20 cellular contexts compared by ENCODE assay signal in the genomic region with DNA sequence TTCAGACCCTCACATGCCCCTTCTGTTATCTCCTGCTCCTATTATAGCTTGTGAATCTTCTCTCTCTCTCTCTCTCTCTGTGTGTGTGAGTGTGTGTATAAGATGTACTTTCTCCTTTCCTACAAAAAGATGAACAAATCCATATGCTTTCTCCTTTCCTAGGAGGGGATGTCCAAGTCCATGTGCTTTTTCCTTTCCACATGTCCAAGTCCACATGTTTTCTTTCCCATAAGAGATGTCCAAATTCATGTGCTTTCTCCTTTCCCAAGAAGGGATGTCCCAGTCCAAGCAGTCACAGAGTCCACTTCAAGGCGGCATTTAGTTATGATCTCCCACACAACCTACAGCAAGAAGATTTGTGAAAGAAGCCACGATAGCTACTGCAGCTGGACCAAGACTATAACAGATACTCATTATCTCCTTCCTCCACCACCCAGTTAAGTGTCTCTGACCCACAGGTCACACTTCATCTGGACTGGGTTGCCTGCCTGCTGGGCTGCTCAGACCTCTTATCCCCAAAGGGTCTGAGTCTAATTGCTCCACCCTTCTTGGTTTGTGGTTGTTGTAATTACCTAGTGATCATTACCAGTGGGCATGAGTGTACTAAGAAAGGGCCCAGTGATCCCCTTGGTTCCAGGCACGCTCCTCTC. TPM values are rescaled to one million over a fixed set of nuclear protein-coding genes. Genes with fewer than 3 reads are reported as not detected.
DNase-seq lines count a peak whose midpoint lies in the region; ATAC-seq, FAIRE-seq and TF ChIP-seq lines count a peak whose summit lies in the region.
"Had no signal": no experiment of that assay in that cellular context is flagged by ENCODE, and none has a peak within 500 bp of the region (broad histone marks: within the 10 kb centered on the region; RNA-seq: fewer than 3 reads in every experiment).

No MANE protein-coding gene starts in this region.

- no TSS peak for BruUV-seq in K562 (replicated peaks; lab: Mats Ljungman, UMichigan)

- CTCF ChIA-PET in K562 (lab: Yijun Ruan, JAX; ENCODE audit: low intra/inter-chr PET ratio), result interaction anchor here (0.7 kb wide), 1 partner anchor 1407 kb away, joined by 3 read pairs; no protein-coding TSS in a partner anchor

- no peaks in the 10 kb centered on the region for H3K79me2 ChIP-seq in K562 (ENCODE audit: control insufficient read depth, insufficient read depth, low read length)
- H3K79me2 ChIP-seq in MM.1S (ENCODE audit: low read length), result no peaks in the 10 kb centered on the region

- intact Hi-C loops in cardiac septum (cut with DNase I) (no loop called here), left ventricle myocardium inferior (cut with micrococcal nuclease) (no loop called here), K562 (cut with micrococcal nuclease) (no loop called here), sciatic nerve (cut with DNase I) (no loop called here)

- H3K4me3 ChIP-seq in left ventricle myocardium inferior, result no peak overlapping the region
- H3K4me3 ChIP-seq in K562, result no peak overlapping the region
- H3K4me3 ChIP-seq in effector memory CD4-positive, alpha-beta T cell (ENCODE audit: insufficient read depth, low read depth, low read length, poor library complexity, severe bottlenecking), result no peak overlapping the region
- no peak overlapping the region for H3K4me3 ChIP-seq in MM.1S (ENCODE audit: low read length)
- H3K4me3 ChIP-seq: BLaER1 treated with 17β-estradiol and CSF1 and Interleukin-3, amounts not matched to agents 10 nM and 100 nM; GM12878 had no signal

- peak; percentile 41 for DNase-seq in cardiac septum (ENCODE audit: low spot score)
- DNase-seq in left ventricle myocardium inferior, result no peak
- DNase-seq in T-helper 17 cell, result no peak
- peak in 3 of 4 experiments; percentile 18 to 50 (median 39) for DNase-seq in K562 (ENCODE audit: extremely low read depth in 1 of 4, low spot score in 3 of 4)
- DNase-seq in sciatic nerve (ENCODE audit: low spot score), result peak; percentile 28
- no peak for DNase-seq in effector memory CD4-positive, alpha-beta T cell
- no peak for DNase-seq in MM.1S
- DNase-seq: ACHN; Calu3; CD4-positive, CD25-positive, alpha-beta regulatory T cell; DMS 273 treated with DMSO at 0.1 percent for 48 hours; GOT3; H9 had no signal

- H3K4me1 ChIP-seq in left ventricle myocardium inferior (no peaks in the 10 kb centered on the region), K562 (replicated peaks in 1 of 2; ENCODE audit: control insufficient read depth in 2 of 2, insufficient read depth in 2 of 2, low read length in 2 of 2) (no peaks in the 10 kb centered on the region; a peak in 1 of 5 replicates), MM.1S (ENCODE audit: low read length) (no peaks in the 10 kb centered on the region)
- H3K4me1 ChIP-seq in effector memory CD4-positive, alpha-beta T cell (ENCODE audit: control insufficient read depth, insufficient read depth, low read length, poor library complexity, severe bottlenecking), result no peaks in the 10 kb centered on the region
- H3K4me1 ChIP-seq: BLaER1 treated with 17β-estradiol and CSF1 and Interleukin-3, amounts not matched to agents 10 nM and 100 nM had no signal

- H3F3A ChIP-seq in MM.1S (ENCODE audit: insufficient read depth, low read length), result no peaks in the 10 kb centered on the region

- no peak overlapping the region for H3K27ac ChIP-seq in left ventricle myocardium inferior (replicated peaks)
- no peak overlapping the region for H3K27ac ChIP-seq in K562 (ENCODE audit: extremely low read depth, low read depth, low read length)
- H3K27ac ChIP-seq in effector memory CD4-positive, alpha-beta T cell (ENCODE audit: insufficient read depth, low read length, poor library complexity, severe bottlenecking), result no peak overlapping the region
- H3K27ac ChIP-seq in MM.1S (ENCODE audit: low read length), result no peak overlapping the region
- H3K27ac ChIP-seq: BLaER1 treated with 17β-estradiol and CSF1 and Interleukin-3, amounts not matched to agents 10 nM and 100 nM had no signal

- no peaks in the 10 kb centered on the region for H3K4me1 Mint-ChIP-seq in T-helper 17 cell
- H3K4me1 Mint-ChIP-seq: H9 had no signal

- peaks cover 10% of the 10 kb centered on the region for H3K36me3 Mint-ChIP-seq in T-helper 17 cell (ENCODE audit: low read depth)

- H3K27me3 Mint-ChIP-seq in T-helper 17 cell, result no peaks in the 10 kb centered on the region
- H3K27me3 Mint-ChIP-seq: CD4-positive, CD25-positive, alpha-beta regulatory T cell had no signal

- TF ChIP-seq CTCF in left ventricle myocardium inferior (IDR thresholded peaks at IDR 0.05; ENCODE audit: borderline replicate concordance), result no peak
- TF ChIP-seq CTCF in K562 (IDR thresholded peaks at IDR 0.05 in 2 of 3, conservative IDR thresholded peaks at IDR 0.05 in 1 of 3; ENCODE audit: insufficient read depth in 2 of 3, low read depth in 1 of 3, low read length in 3 of 3), result no peak
- TF ChIP-seq CTCF in MM.1S (IDR thresholded peaks at IDR 0.05; ENCODE audit: low read length), result no peak

- H3K9ac ChIP-seq in K562 (ENCODE audit: insufficient read depth in 1 of 2, low read depth in 2 of 2, low read length in 2 of 2), result no peak overlapping the region
- H3K9ac ChIP-seq in MM.1S (ENCODE audit: low read length), result no peak overlapping the region
- H3K9ac ChIP-seq: BLaER1 treated with 17β-estradiol and CSF1 and Interleukin-3, amounts not matched to agents 10 nM and 100 nM had no signal

- ATAC-seq in T-helper 17 cell, result no peak
- ATAC-seq in K562, result peak; percentile 52; the same call in 2 of the 3 replicates
- ATAC-seq in sciatic nerve, result no peak
- ATAC-seq in GM21737 (IDR thresholded peaks at IDR 0.05; ENCODE audit: unreplicated experiment), result no peak
- ATAC-seq: GM12878 had no signal

- peaks cover 31% of the 10 kb centered on the region for H3K27me3 ChIP-seq in left ventricle myocardium inferior (ENCODE audit: low read depth)
- H3K27me3 ChIP-seq in K562 (ENCODE audit: control insufficient read depth in 2 of 2, insufficient read depth in 2 of 2, low read length in 2 of 2), result peaks cover 0 to 7% of the 10 kb centered on the region in 2 experiments; a peak in 1 of 5 replicates
- H3K27me3 ChIP-seq in effector memory CD4-positive, alpha-beta T cell (replicated peaks; ENCODE audit: control insufficient read depth, insufficient read depth, low read length, poor library complexity, severe bottlenecking), result no peaks in the 10 kb centered on the region
- H3K27me3 ChIP-seq in MM.1S (replicated peaks; ENCODE audit: insufficient read depth, low read length), result no peaks in the 10 kb centered on the region
- H3K27me3 ChIP-seq: BLaER1 treated with 17β-estradiol and CSF1 and Interleukin-3, amounts not matched to agents 10 nM and 100 nM had no signal

- H3K9me1 ChIP-seq in K562 (ENCODE audit: control insufficient read depth, insufficient read depth, low read length), result no peaks in the 10 kb centered on the region

- no peak overlapping the region for H3K4me2 ChIP-seq in K562 (ENCODE audit: insufficient read depth, low read length)
- no peak overlapping the region for H3K4me2 ChIP-seq in MM.1S (ENCODE audit: low read depth, low read length)
- H3K4me2 ChIP-seq: BLaER1 treated with 17β-estradiol and CSF1 and Interleukin-3, amounts not matched to agents 10 nM and 100 nM had no signal

- H2AFZ ChIP-seq in K562 (ENCODE audit: low read depth, low read length), result no peak overlapping the region
- no peak overlapping the region for H2AFZ ChIP-seq in MM.1S (ENCODE audit: low read length)

- H3K9me2 ChIP-seq in MM.1S (replicated peaks; ENCODE audit: insufficient read depth, low read length), result no peaks in the 10 kb centered on the region

- H3K4me3 Mint-ChIP-seq in T-helper 17 cell, result no peak overlapping the region
- H3K4me3 Mint-ChIP-seq: CD4-positive, CD25-positive, alpha-beta regulatory T cell; H9 had no signal

- no peaks in the 10 kb centered on the region for H3K9me3 ChIP-seq in left ventricle myocardium inferior (replicated peaks)
- no peaks in the 10 kb centered on the region for H3K9me3 ChIP-seq in T-helper 17 cell (ENCODE audit: control insufficient read depth, low read length, poor library complexity, severe bottlenecking)
- no peaks in the 10 kb centered on the region for H3K9me3 ChIP-seq in K562 (replicated peaks; ENCODE audit: control insufficient read depth, insufficient read depth, low read depth, low read length)
- H3K9me3 ChIP-seq in effector memory CD4-positive, alpha-beta T cell (ENCODE audit: control insufficient read depth, low read length), result no peaks in the 10 kb centered on the region
- no peaks in the 10 kb centered on the region for H3K9me3 ChIP-seq in MM.1S (replicated peaks; ENCODE audit: insufficient read depth, low read length)

- H4K20me1 ChIP-seq in K562 (replicated peaks; ENCODE audit: control insufficient read depth, insufficient read depth, low read length) (no peaks in the 10 kb centered on the region), MM.1S (ENCODE audit: insufficient read depth, low read length) (no peaks in the 10 kb centered on the region)

- no peak for TF ChIP-seq EP300 in K562 (IDR thresholded peaks at IDR 0.05; ENCODE audit: low read length)

- TF ChIP-seq RAD21 in K562 (CRISPR knock-in tag; conservative IDR thresholded peaks at IDR 0.05 in 1 of 2, IDR thresholded peaks at IDR 0.05 in 1 of 2), result no peak

- POLR2A ChIA-PET in K562 (lab: Yijun Ruan, JAX), result interaction anchor here (1.0 kb wide), 1 partner anchor 8 kb away, joined by 3 read pairs; no protein-coding TSS in a partner anchor

- H3K36me3 ChIP-seq in left ventricle myocardium inferior (no peaks in the 10 kb centered on the region), K562 (ENCODE audit: control insufficient read depth, insufficient read depth, low read length) (no peaks in the 10 kb centered on the region), MM.1S (replicated peaks; ENCODE audit: insufficient read depth, low read length) (no peaks in the 10 kb centered on the region)
- H3K36me3 ChIP-seq in effector memory CD4-positive, alpha-beta T cell (ENCODE audit: control insufficient read depth, insufficient read depth, low read length), result peaks cover 24% of the 10 kb centered on the region

- 0% methylated on average over 3 of the region's 3 CpGs for WGBS in K562 (ENCODE audit: insufficient coverage, low coverage, missing lambda C conversion rate)

- peak; percentile 67 for FAIRE-seq in K562 (lab: Jason Lieb, UNC)
- FAIRE-seq: GM12878, GM18507 had no signal

- TF ChIP-seq POLR2A in K562 (conservative IDR thresholded peaks at IDR 0.05), result no peak

- in situ Hi-C loops in K562 (cut with MboI), result no loop called here

- peak overlapping the region; percentile 16 for H3K27ac Mint-ChIP-seq in T-helper 17 cell
- H3K27ac Mint-ChIP-seq: CD4-positive, CD25-positive, alpha-beta regulatory T cell; H9 had no signal

RNA-seq across cellular contexts. Expression of a gene that starts 18.4 kb away (rescaled TPM):
- total RNA-seq in cardiac septum (not detected), left ventricle myocardium inferior (not detected), T-helper 17 cell (under 1 TPM in 1 of 2 donors, not detected in 1; 0.18 TPM), K562 (2014; rRNA removed) (not detected in 2 replicates), K562 (2014; rRNA removed; fragmentation: Illumina TruSeq; extraction: Trizol) (not detected in 2 replicates), K562 (2015; rRNA removed; fragmentation: Illumina TruSeq; extraction: Trizol) (not detected in 2 replicates), K562 (2021) (not detected in 2 replicates), sciatic nerve (not detected)
- not detected in 2 replicates for total RNA-seq in K562 (2011; cell fraction: chromatin; rRNA removed; ENCODE audit: low replicate concordance)
- total RNA-seq in K562 (2011; cell fraction: nucleolus; rRNA removed), result not detected in 2 replicates
- not detected in 2 replicates for total RNA-seq in K562 (2011; cell fraction: nucleoplasm; rRNA removed)
- polyA plus RNA-seq in K562 (2011; rRNA removed) (not detected in 2 replicates), K562 (2014; fragmentation: Illumina TruSeq; extraction: Trizol) (not detected in 2 replicates), K562 (2014; fragmentation: Nextera tagmentation; extraction: Ambion mirVana) (not detected), K562 (2014; rRNA removed) (not detected in 2 replicates)
- 0.06 TPM in 1 of 2 replicates, not detected in the other for polyA plus RNA-seq in K562 (2011; cell fraction: cytosol; rRNA removed)
- not detected in 2 replicates for polyA plus RNA-seq in K562 (2011; cell fraction: nucleus; rRNA removed)
- not detected in 2 replicates for polyA plus RNA-seq in K562 (2012)
- not detected in 2 replicates for polyA minus RNA-seq in K562 (2011; rRNA and poly(A)+ RNA removed)
- not detected in 2 replicates for polyA minus RNA-seq in K562 (2011; cell fraction: cytosol; rRNA and poly(A)+ RNA removed)
- not detected in 2 replicates for polyA minus RNA-seq in K562 (2011; cell fraction: nucleus; rRNA and poly(A)+ RNA removed)
- total RNA-seq: A172; Calu3; CD4-positive, CD25-positive, alpha-beta regulatory T cell; G401; GM12878; H9; HT-29 had no signal
- polyA plus RNA-seq: CD4-positive, CD25-positive, alpha-beta regulatory T cell; GM12878 had no signal

Comparison
In these comparisons a context has a peak if more than half of its experiments do, and no peak if none do; other contexts are left out.
1. DNase-seq: peak in cardiac septum (single experiment), K562 (3 of 4) and sciatic nerve (single experiment); none in left ventricle myocardium inferior (single experiment), T-helper 17 cell (0 of 3), effector memory CD4-positive, alpha-beta T cell (0 of 3) and MM.1S (single experiment).